ENCODE assay signal across 8 cellular contexts in the genomic region with DNA sequence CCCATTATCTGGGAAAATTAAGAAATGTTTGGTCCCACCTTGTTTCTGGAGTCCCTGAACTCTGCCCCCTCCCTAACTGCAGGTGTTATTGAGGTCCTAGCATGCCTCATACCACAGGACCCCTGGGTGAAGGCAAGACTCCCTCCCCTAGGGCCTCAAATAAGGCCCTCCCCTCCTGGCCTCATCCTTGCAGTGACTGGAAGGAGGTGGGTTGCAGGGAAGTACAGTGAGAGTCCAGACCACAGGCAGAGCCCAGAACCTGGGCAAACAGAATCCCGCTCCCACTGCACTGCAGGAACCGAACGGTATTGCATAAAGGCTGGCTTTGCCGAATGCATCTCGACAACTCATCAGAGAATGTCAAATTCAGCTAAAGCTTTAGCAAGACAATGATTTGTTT.
"Had no signal": no experiment of that assay in that cellular context is flagged by ENCODE, and none has a peak within 500 bp of the region (broad histone marks: within the 10 kb centered on the region; RNA-seq: fewer than 3 reads in every experiment).

No MANE protein-coding gene starts in this region.

- DNase-seq: GOT3, H9, HCEC 1CT, KBM-7 had no signal

- H3K36me3 Mint-ChIP-seq: IgD-negative memory B cell had no signal

- H3K9me3 Mint-ChIP-seq: H9 had no signal

- H3K4me1 Mint-ChIP-seq: IgD-negative memory B cell had no signal

- ATAC-seq: HepG2 had no signal

- H3K27ac Mint-ChIP-seq: H9, IgD-negative memory B cell had no signal

- H3K4me3 Mint-ChIP-seq: H9, IgD-negative memory B cell had no signal

- H3K27ac ChIP-seq: HL-60 had no signal

- FAIRE-seq: H54, HepG2 had no signal
